1 cellular context compared by ENCODE assay signal in the genomic region with DNA sequence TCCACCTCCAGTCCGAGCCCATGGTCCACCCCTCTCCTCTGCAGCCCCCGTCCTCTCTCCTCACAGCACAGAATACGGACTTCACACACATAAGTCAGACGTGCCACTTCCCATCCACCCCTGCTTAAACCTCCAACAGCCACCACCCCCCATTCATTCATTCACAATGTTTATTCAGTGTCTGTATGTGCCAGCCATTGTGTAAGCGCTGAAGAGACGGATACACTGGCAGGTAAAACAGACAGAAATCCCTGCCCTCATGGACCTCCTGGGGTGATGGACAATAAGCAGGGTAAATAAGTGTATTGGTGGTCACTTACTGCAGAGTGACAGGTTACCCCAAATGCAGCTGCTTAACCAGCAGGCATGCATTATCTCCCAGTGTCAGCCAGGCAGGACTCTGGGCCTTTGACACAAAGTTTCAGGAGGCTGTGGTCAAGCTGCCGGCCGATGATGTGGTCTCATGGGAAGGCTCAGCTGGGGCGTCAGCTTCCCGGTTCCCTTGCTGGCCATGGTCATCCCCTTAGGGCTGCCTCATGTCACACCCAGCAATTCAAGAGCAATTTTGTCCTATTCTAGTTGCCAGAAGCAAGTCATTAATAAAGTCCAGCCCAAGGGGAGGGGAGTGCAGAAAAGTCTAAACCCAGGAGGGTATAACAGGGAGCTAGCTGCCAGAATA.
TF ChIP-seq lines count a peak whose summit lies in the region.

No MANE protein-coding gene starts in this region.

TF ChIP-seq in HEK293, 187 proteins besides CTCF, POLR2A, EP300 and RAD21:
- TF ChIP-seq ZNF791 (tag by site-specific recombination; IDR thresholded peaks at IDR 0.05) = no peak
- TF ChIP-seq SETDB1 (IDR thresholded peaks at IDR 0.05; ENCODE audit: insufficient read length, low read length) = peak; percentile 56
